13 cellular contexts compared by ENCODE assay signal in genomic region chr5:158820891-158821290, GRCh38.
DNase-seq lines count a peak whose midpoint lies in the region; ATAC-seq and TF ChIP-seq lines count a peak whose summit lies in the region.
"Had no signal": no experiment of that assay in that cellular context is flagged by ENCODE, and none has a peak within 500 bp of the region (broad histone marks: within the 10 kb centered on the region; RNA-seq: fewer than 3 reads in every experiment).

No MANE protein-coding gene starts in this region.

- no peak overlapping the region for H3K27ac ChIP-seq in coronary artery
- H3K27ac ChIP-seq in WERI-Rb-1: no peak overlapping the region
- H3K27ac ChIP-seq: gastrocnemius medialis, PC-9, thyroid gland had no signal

- peaks cover 9% of the 10 kb centered on the region for H3K27me3 Mint-ChIP-seq in activated T-cell treated with anti-CD3 and anti-CD28 coated beads, Interleukin-2, amount 50 U/mL, for 72 hours (ENCODE audit: low read depth)
- H3K27me3 Mint-ChIP-seq in stimulated activated naive B cell treated with anti-CD40 and anti-IgM and Interleukin-4, amounts not matched to agents 10 μg/mL and 1 μg/mL and 100 μg/mL, for 72 hours: no peaks in the 10 kb centered on the region

- H3K36me3 Mint-ChIP-seq in activated T-cell treated with anti-CD3 and anti-CD28 coated beads, Interleukin-2, amount 50 U/mL, for 72 hours (ENCODE audit: insufficient read depth in 2 of 2): peaks cover 5 to 8% of the 10 kb centered on the region in 2 donors
- H3K36me3 Mint-ChIP-seq in stimulated activated naive B cell treated with anti-CD40 and anti-IgM and Interleukin-4, amounts not matched to agents 10 μg/mL and 1 μg/mL and 100 μg/mL, for 72 hours: peaks cover 32 to 60% of the 10 kb centered on the region in 2 donors

- H3K27ac Mint-ChIP-seq in activated T-cell treated with anti-CD3 and anti-CD28 coated beads, Interleukin-2, amount 50 U/mL, for 72 hours: peak overlapping the region; percentile 85
- peak overlapping the region; percentile 89 for H3K27ac Mint-ChIP-seq in stimulated activated naive B cell treated with anti-CD40 and anti-IgM and Interleukin-4, amounts not matched to agents 10 μg/mL and 1 μg/mL and 100 μg/mL, for 72 hours

- H3K4me3 Mint-ChIP-seq in activated T-cell treated with anti-CD3 and anti-CD28 coated beads, Interleukin-2, amount 50 U/mL, for 72 hours: peak overlapping the region; percentile 65 to 67
- H3K4me3 Mint-ChIP-seq in stimulated activated naive B cell treated with anti-CD40 and anti-IgM and Interleukin-4, amounts not matched to agents 10 μg/mL and 1 μg/mL and 100 μg/mL, for 72 hours: peak overlapping the region; percentile 62 to 67

- H3K4me3 ChIP-seq in coronary artery (no peak overlapping the region), WERI-Rb-1 (ENCODE audit: low read depth, low read length) (no peak overlapping the region)
- H3K4me3 ChIP-seq: gastrocnemius medialis, PC-9, thyroid gland had no signal

- no peaks in the 10 kb centered on the region for H3K27me3 ChIP-seq in WERI-Rb-1 (ENCODE audit: insufficient read depth, low read depth, severe bottlenecking)
- H3K27me3 ChIP-seq: gastrocnemius medialis, thyroid gland had no signal

- H3K9me3 ChIP-seq in WERI-Rb-1 (ENCODE audit: severe bottlenecking): peaks cover 5% of the 10 kb centered on the region
- H3K9me3 ChIP-seq: gastrocnemius medialis, thyroid gland had no signal

- no peak for ATAC-seq in activated T-cell treated with anti-CD3 and anti-CD28 coated beads, Interleukin-2, amount 50 U/mL, for 72 hours (replicated peaks in 1 of 2)
- ATAC-seq in HG02623 (IDR thresholded peaks at IDR 0.05; ENCODE audit: unreplicated experiment): peak; percentile 36
- ATAC-seq in stimulated activated naive B cell treated with anti-CD40 and anti-IgM and Interleukin-4, amounts not matched to agents 10 μg/mL and 1 μg/mL and 100 μg/mL, for 72 hours (replicated peaks): peak; percentile 70 to 76
- ATAC-seq: gastrocnemius medialis had no signal

- peaks cover 50% of the 10 kb centered on the region for H3K4me1 Mint-ChIP-seq in activated T-cell treated with anti-CD3 and anti-CD28 coated beads, Interleukin-2, amount 50 U/mL, for 72 hours (ENCODE audit: low read depth)
- H3K4me1 Mint-ChIP-seq in stimulated activated naive B cell treated with anti-CD40 and anti-IgM and Interleukin-4, amounts not matched to agents 10 μg/mL and 1 μg/mL and 100 μg/mL, for 72 hours: peaks cover 73 to 95% of the 10 kb centered on the region in 2 donors

- TF ChIP-seq CTCF in coronary artery (IDR thresholded peaks at IDR 0.05) (no peak), WERI-Rb-1 (IDR thresholded peaks at IDR 0.05; ENCODE audit: low read depth, low read length) (no peak)

- no peaks in the 10 kb centered on the region for H3K36me3 ChIP-seq in WERI-Rb-1
- H3K36me3 ChIP-seq: gastrocnemius medialis, thyroid gland had no signal

- DNase-seq in activated T-cell treated with anti-CD3 and anti-CD28 coated beads, Interleukin-2, amount 50 U/mL, for 72 hours: no peak
- no peak for DNase-seq in activated T-cell treated with anti-CD3 and anti-CD28 coated beads for 4 hours
- peak; percentile 87 for DNase-seq in NAMALWA (ENCODE audit: low spot score)
- peak; percentile 52 for DNase-seq in stimulated activated naive B cell treated with anti-CD40 and anti-IgM and Interleukin-4, amounts not matched to agents 10 μg/mL and 1 μg/mL and 100 μg/mL, for 72 hours
- no peak for DNase-seq in DMS153 treated with DMSO at 0.1 percent for 48 hours (lab: John Stamatoyannopoulos, UW; ENCODE audit: unreplicated experiment)
- DNase-seq in coronary artery (ENCODE audit: low spot score): no peak
- no peak for DNase-seq in WERI-Rb-1
- DNase-seq: gastrocnemius medialis; NCI-H146; PC-9; stimulated activated CD4-positive, alpha-beta T cell treated with anti-CD3 and anti-CD28 coated beads, Interleukin-2, amount 100 ng/mL, for 48 hours; thyroid gland had no signal

- H3K9me3 Mint-ChIP-seq in activated T-cell treated with anti-CD3 and anti-CD28 coated beads, Interleukin-2, amount 50 U/mL, for 72 hours: peaks cover 4 to 6% of the 10 kb centered on the region in 2 donors
- H3K9me3 Mint-ChIP-seq in stimulated activated naive B cell treated with anti-CD40 and anti-IgM and Interleukin-4, amounts not matched to agents 10 μg/mL and 1 μg/mL and 100 μg/mL, for 72 hours: peaks cover 6 to 13% of the 10 kb centered on the region in 2 donors

Comparison
In these comparisons a context has a peak if more than half of its experiments do, and no peak if none do; other contexts are left out.
1. ATAC-seq: peak in HG02623 (single experiment) and stimulated activated naive B cell treated with anti-CD40 and anti-IgM and Interleukin-4, amounts not matched to agents 10 μg/mL and 1 μg/mL and 100 μg/mL, for 72 hours (2 of 2); none in activated T-cell treated with anti-CD3 and anti-CD28 coated beads, Interleukin-2, amount 50 U/mL, for 72 hours (0 of 2).
2. DNase-seq: peak in NAMALWA (single experiment) and stimulated activated naive B cell treated with anti-CD40 and anti-IgM and Interleukin-4, amounts not matched to agents 10 μg/mL and 1 μg/mL and 100 μg/mL, for 72 hours (single experiment); none in activated T-cell treated with anti-CD3 and anti-CD28 coated beads, Interleukin-2, amount 50 U/mL, for 72 hours (0 of 2), activated T-cell treated with anti-CD3 and anti-CD28 coated beads for 4 hours (single experiment), DMS153 treated with DMSO at 0.1 percent for 48 hours (single experiment), coronary artery (single experiment) and WERI-Rb-1 (single experiment).